Comparison of ENCODE assay signal across 11 cellular contexts in the genomic region with DNA sequence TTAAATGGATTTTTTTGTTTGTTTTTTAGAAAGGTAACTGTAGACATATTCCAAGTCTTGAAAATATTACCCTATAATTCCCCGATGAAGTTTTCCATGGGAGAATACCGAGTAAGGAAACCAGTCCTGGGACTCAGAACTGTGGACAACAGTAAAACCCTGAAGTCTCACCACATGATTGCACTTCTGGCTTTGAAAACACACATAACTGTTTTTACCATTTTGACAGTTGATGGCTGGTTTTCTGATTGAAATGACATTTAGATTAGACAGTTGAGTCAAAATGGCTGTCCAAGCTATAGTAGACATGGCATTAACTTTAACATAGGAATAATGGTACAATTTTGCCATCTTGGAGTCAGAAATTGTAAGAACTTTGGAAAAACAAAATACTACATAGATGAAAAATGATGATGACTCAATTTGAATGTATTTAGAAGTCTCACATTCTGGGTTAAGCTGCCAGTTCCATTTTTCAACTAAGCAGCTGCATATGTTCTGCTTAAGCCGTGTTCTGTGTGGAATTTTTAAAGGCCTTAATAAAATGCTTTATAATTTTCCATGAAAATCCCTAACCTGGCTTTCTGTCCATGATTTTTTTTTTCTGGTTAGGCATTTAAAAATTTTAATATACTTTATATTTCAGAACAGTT. TPM values are rescaled to one million over a fixed set of nuclear protein-coding genes. Genes with fewer than 3 reads are reported as not detected.
A peak's percentile ranks its signal among the peaks of the same experiment; 100 is the strongest.
DNase-seq lines count a peak whose midpoint lies in the region; ATAC-seq, FAIRE-seq and TF ChIP-seq lines count a peak whose summit lies in the region.
"Had no signal": no experiment of that assay in that cellular context is flagged by ENCODE, and none has a peak within 500 bp of the region (broad histone marks: within the 10 kb centered on the region; RNA-seq: fewer than 3 reads in every experiment).

No MANE protein-coding gene starts in this region.

- FAIRE-seq in GM19239 (lab: Jason Lieb, UNC), result peak; percentile 40

- peaks cover 29% of the 10 kb centered on the region for H3K36me3 Mint-ChIP-seq in effector memory CD8-positive, alpha-beta T cell (ENCODE audit: insufficient read depth)

- no peak for TF ChIP-seq CTCF in SK-N-SH (IDR thresholded peaks at IDR 0.05)
- TF ChIP-seq CTCF in smooth muscle cell (IDR thresholded peaks at IDR 0.05; ENCODE audit: borderline replicate concordance, insufficient read depth, poor library complexity, severe bottlenecking), result no peak

- WGBS in SK-N-SH (ENCODE audit: low lambda C conversion rate), result 80% methylated on average over 3 of the region's 3 CpGs
- 50% methylated on average over 3 of the region's 3 CpGs for WGBS in smooth muscle cell (ENCODE audit: low lambda C conversion rate)

- CTCF ChIA-PET in SK-N-SH (lab: Yijun Ruan, JAX), result interaction anchor here (0.7 kb wide), 1 partner anchor 63 kb away, joined by 3 read pairs; no protein-coding TSS in a partner anchor

- peaks cover 40% of the 10 kb centered on the region for H3F3A ChIP-seq in SK-N-SH (replicated peaks; ENCODE audit: insufficient read depth)
- H3F3A ChIP-seq in smooth muscle cell (ENCODE audit: low read depth), result peaks cover 23% of the 10 kb centered on the region

- H3K36me3 ChIP-seq in SK-N-SH (replicated peaks in 1 of 2; ENCODE audit: control insufficient read depth in 1 of 2, insufficient read depth in 2 of 2, low read length in 1 of 2) (peaks cover 0 to 5% of the 10 kb centered on the region in 2 experiments), smooth muscle cell (ENCODE audit: low read depth) (no peaks in the 10 kb centered on the region)

- H3K79me2 ChIP-seq in SK-N-SH (ENCODE audit: insufficient read depth) (peaks cover 70% of the 10 kb centered on the region), smooth muscle cell (ENCODE audit: low read depth) (peaks cover 24% of the 10 kb centered on the region)

- H3K27me3 ChIP-seq in SK-N-SH (ENCODE audit: insufficient read depth), result no peaks in the 10 kb centered on the region
- no peaks in the 10 kb centered on the region for H3K27me3 ChIP-seq in smooth muscle cell (ENCODE audit: low read depth)

- no peaks in the 10 kb centered on the region for H3K9me3 Mint-ChIP-seq in effector memory CD8-positive, alpha-beta T cell

- H2AFZ ChIP-seq in SK-N-SH (ENCODE audit: low read depth) (no peak overlapping the region), smooth muscle cell (ENCODE audit: low read depth) (no peak overlapping the region)

- H3K4me1 ChIP-seq in SK-N-SH (ENCODE audit: control insufficient read depth in 1 of 2, insufficient read depth in 2 of 2, low read depth in 1 of 2, low read length in 1 of 2) (peaks cover 21 to 23% of the 10 kb centered on the region in 2 experiments; a peak in 3 of 4 replicates), smooth muscle cell (ENCODE audit: low read depth) (peaks cover 25% of the 10 kb centered on the region)

- H3K4me1 Mint-ChIP-seq in effector memory CD8-positive, alpha-beta T cell (ENCODE audit: low read depth in 2 of 2), result peaks cover 44 to 64% of the 10 kb centered on the region in 2 donors

- H3K9ac ChIP-seq in SK-N-SH (no peak overlapping the region), smooth muscle cell (ENCODE audit: low read depth) (no peak overlapping the region)

- POLR2A ChIA-PET in SK-N-SH (lab: Yijun Ruan, JAX), result no interaction called here

- H3K4me2 ChIP-seq in SK-N-SH (peak overlapping the region; percentile 24; the same call in 1 of the 2 replicates), smooth muscle cell (peak overlapping the region; percentile 58)

- H3K4me3 ChIP-seq in SK-N-SH (ENCODE audit: low read depth in 2 of 2, low read length in 1 of 2) (no peak overlapping the region), smooth muscle cell (no peak overlapping the region)

- peak overlapping the region; percentile 94 to 96 for H3K27ac Mint-ChIP-seq in effector memory CD8-positive, alpha-beta T cell

- H3K4me3 Mint-ChIP-seq in effector memory CD8-positive, alpha-beta T cell, result peak overlapping the region; percentile 91 to 93

- H3K9me2 ChIP-seq in SK-N-SH, result no peaks in the 10 kb centered on the region

- H3K27me3 Mint-ChIP-seq in effector memory CD8-positive, alpha-beta T cell, result no peaks in the 10 kb centered on the region

- TF ChIP-seq EP300 in SK-N-SH (IDR thresholded peaks at IDR 0.05; ENCODE audit: borderline replicate concordance in 1 of 2, low read depth in 1 of 2, low read length in 1 of 2), result no peak

- no peak for TF ChIP-seq RAD21 in SK-N-SH (IDR thresholded peaks at IDR 0.05; ENCODE audit: low read length)

- H4K20me1 ChIP-seq in SK-N-SH (ENCODE audit: insufficient read depth) (no peaks in the 10 kb centered on the region), smooth muscle cell (ENCODE audit: low read depth) (no peaks in the 10 kb centered on the region)

- ATAC-seq in effector memory CD8-positive, alpha-beta T cell (replicated peaks), result no peak
- no peak for ATAC-seq in HG02610 (IDR thresholded peaks at IDR 0.05; ENCODE audit: unreplicated experiment)

- peaks cover 2% of the 10 kb centered on the region; the same call in 1 of the 2 replicates for H3K9me3 ChIP-seq in SK-N-SH
- no peaks in the 10 kb centered on the region for H3K9me3 ChIP-seq in smooth muscle cell (replicated peaks; ENCODE audit: low read depth)

- H3K27ac ChIP-seq in SK-N-SH (ENCODE audit: low read depth in 2 of 2, low read length in 1 of 2) (peak overlapping the region; percentile 47 to 76; a peak in 3 of 4 replicates), smooth muscle cell (ENCODE audit: low read depth) (peak overlapping the region; percentile 90)

- no peak for DNase-seq in GM19239 (ENCODE audit: insufficient read length, low spot score)
- no peak for DNase-seq in SK-N-SH
- no peak for DNase-seq in effector memory CD8-positive, alpha-beta T cell
- no peak for DNase-seq in smooth muscle cell (lab: John Stamatoyannopoulos, UW; ENCODE audit: unreplicated experiment)
- no peak for DNase-seq in SHP77 (lab: John Stamatoyannopoulos, UW)
- DNase-seq in effector CD8-positive, alpha-beta T cell (lab: John Stamatoyannopoulos, UW), result no peak
- DNase-seq: DMS79, GOT3, NCI-H1048, NCI-H82 had no signal

TF ChIP-seq in SK-N-SH, 30 proteins besides CTCF, POLR2A, EP300 and RAD21:
- TF ChIP-seq, protein P1, sequence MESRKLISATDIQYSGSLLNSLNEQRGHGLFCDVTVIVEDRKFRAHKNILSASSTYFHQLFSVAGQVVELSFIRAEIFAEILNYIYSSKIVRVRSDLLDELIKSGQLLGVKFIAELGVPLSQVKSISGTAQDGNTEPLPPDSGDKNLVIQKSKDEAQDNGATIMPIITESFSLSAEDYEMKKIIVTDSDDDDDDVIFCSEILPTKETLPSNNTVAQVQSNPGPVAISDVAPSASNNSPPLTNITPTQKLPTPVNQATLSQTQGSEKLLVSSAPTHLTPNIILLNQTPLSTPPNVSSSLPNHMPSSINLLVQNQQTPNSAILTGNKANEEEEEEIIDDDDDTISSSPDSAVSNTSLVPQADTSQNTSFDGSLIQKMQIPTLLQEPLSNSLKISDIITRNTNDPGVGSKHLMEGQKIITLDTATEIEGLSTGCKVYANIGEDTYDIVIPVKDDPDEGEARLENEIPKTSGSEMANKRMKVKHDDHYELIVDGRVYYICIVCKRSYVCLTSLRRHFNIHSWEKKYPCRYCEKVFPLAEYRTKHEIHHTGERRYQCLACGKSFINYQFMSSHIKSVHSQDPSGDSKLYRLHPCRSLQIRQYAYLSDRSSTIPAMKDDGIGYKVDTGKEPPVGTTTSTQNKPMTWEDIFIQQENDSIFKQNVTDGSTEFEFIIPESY (IDR thresholded peaks at IDR 0.05; ENCODE audit: borderline replicate concordance, low read depth), result no peak
- TF ChIP-seq JUND (IDR thresholded peaks at IDR 0.05), result peak; percentile 17; the same call in 1 of the 2 replicates
- TF ChIP-seq FOSL2 (IDR thresholded peaks at IDR 0.05; ENCODE audit: borderline replicate concordance, low read depth), result peak; percentile 40; the same call in 1 of the 2 replicates
- TF ChIP-seq FOXJ3 (CRISPR knock-in tag; IDR thresholded peaks at IDR 0.05), result no peak
- no peak for TF ChIP-seq RXRA (IDR thresholded peaks at IDR 0.05; ENCODE audit: borderline replicate concordance, low read depth)
- TF ChIP-seq, protein P2, sequence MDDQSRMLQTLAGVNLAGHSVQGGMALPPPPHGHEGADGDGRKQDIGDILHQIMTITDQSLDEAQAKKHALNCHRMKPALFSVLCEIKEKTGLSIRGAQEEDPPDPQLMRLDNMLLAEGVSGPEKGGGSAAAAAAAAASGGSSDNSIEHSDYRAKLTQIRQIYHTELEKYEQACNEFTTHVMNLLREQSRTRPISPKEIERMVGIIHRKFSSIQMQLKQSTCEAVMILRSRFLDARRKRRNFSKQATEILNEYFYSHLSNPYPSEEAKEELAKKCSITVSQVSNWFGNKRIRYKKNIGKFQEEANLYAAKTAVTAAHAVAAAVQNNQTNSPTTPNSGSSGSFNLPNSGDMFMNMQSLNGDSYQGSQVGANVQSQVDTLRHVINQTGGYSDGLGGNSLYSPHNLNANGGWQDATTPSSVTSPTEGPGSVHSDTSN (IDR thresholded peaks at IDR 0.05), result peak; percentile 52; the same call in 1 of the 2 replicates
- no peak for TF ChIP-seq ELF1 (IDR thresholded peaks at IDR 0.05)
- TF ChIP-seq POLR2AphosphoS5 (IDR thresholded peaks at IDR 0.05; ENCODE audit: low read depth, low read length), result no peak
- no peak for TF ChIP-seq TAF1 (IDR thresholded peaks at IDR 0.05; ENCODE audit: borderline replicate concordance, low read depth, low read length)
- no peak for TF ChIP-seq MEF2A (IDR thresholded peaks at IDR 0.05; ENCODE audit: borderline replicate concordance, low read depth)
- TF ChIP-seq YY1 (IDR thresholded peaks at IDR 0.05; ENCODE audit: low read depth), result 0 out of 2 replicates have a peak, but pooled peaks have one; percentile 18
- peak; percentile 57 for TF ChIP-seq TCF12 (IDR thresholded peaks at IDR 0.05)
- no peak for TF ChIP-seq SMC3 (IDR thresholded peaks at IDR 0.05; ENCODE audit: low read depth, low read length)

RNA-seq across cellular contexts. Expression of a gene that starts 38.3 kb away (rescaled TPM):
- polyA plus RNA-seq in SK-N-SH (2012; rRNA removed), result 48.2 and 56.7 TPM in 2 replicates
- polyA plus RNA-seq in SK-N-SH (2012; cell fraction: cytosol; rRNA removed), result 40.5 and 46.7 TPM in 2 replicates
- 36.3 and 57.4 TPM in 2 replicates for polyA plus RNA-seq in SK-N-SH (2012; cell fraction: nucleus; rRNA removed)
- total RNA-seq in smooth muscle cell, result 27.3 and 29.0 TPM in 2 replicates
- 35.5 and 36.4 TPM in 2 replicates for polyA plus RNA-seq in smooth muscle cell
